ENCODE assay signal across 8 cellular contexts in the genomic region with DNA sequence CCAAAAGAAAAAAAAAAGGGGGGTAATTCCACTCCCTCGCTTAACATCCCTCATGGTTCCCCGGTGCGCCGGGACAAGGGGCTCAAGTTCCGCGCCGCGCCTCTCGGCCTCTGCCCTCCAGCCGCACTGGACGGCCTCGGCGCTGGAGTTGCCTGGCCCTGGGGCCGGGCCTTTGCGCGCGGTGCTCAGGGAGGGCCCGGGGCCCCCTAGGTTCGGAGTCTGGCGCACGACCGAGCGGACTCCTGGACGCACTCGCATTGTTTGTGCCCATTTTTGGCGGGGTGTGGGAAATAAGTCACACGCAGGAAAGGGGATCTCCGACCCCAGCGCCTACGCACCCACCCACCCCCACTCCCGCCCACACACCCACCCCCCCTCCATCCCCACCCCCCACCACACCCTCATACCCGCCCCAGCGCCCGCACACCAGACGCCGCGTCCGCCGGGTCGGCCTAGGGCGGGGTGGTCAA. TPM values are rescaled to one million over a fixed set of nuclear protein-coding genes. Genes with fewer than 3 reads are reported as not detected.
DNase-seq lines count a peak whose midpoint lies in the region; ATAC-seq and TF ChIP-seq lines count a peak whose summit lies in the region.

No MANE protein-coding gene starts in this region.

- POLR2A ChIA-PET in CD8-positive, alpha-beta T cell (lab: Charles Lee) = interaction anchor here (1.0 to 2.8 kb wide), 11 partner anchors 9 to 317 kb away, joined by 3 to 22 read pairs (median 6); partner anchors contain the start of genes GTF3C5, STKLD1, SURF1 and SURF2

- H3K36me3 ChIP-seq in CD8-positive, alpha-beta T cell (ENCODE audit: insufficient read depth, low read length) = peaks cover 43% of the 10 kb centered on the region
- peaks cover 60 to 67% of the 10 kb centered on the region in 2 donors for H3K36me3 ChIP-seq in mucosa of rectum (ENCODE audit: control insufficient read depth in 2 of 2, insufficient read depth in 2 of 2, low read length in 2 of 2)

- H3K9ac ChIP-seq in mucosa of rectum (ENCODE audit: low read depth in 1 of 2, low read length in 2 of 2) = peak overlapping the region; percentile 84 to 98

- no peaks in the 10 kb centered on the region for H3K27me3 Mint-ChIP-seq in CD8-positive, alpha-beta T cell (ENCODE audit: low read depth)
- no peaks in the 10 kb centered on the region for H3K27me3 Mint-ChIP-seq in effector memory CD8-positive, alpha-beta T cell

- H3K4me1 ChIP-seq in CD8-positive, alpha-beta T cell (ENCODE audit: insufficient read depth, low read length) = peaks cover 23% of the 10 kb centered on the region
- H3K4me1 ChIP-seq in mucosa of rectum (ENCODE audit: control insufficient read depth in 2 of 2, insufficient read depth in 2 of 2, low read length in 2 of 2) = peaks cover 18 to 20% of the 10 kb centered on the region in 2 donors

- H3K36me3 Mint-ChIP-seq in CD8-positive, alpha-beta T cell = peaks cover 76% of the 10 kb centered on the region
- peaks cover 71% of the 10 kb centered on the region for H3K36me3 Mint-ChIP-seq in effector memory CD8-positive, alpha-beta T cell (ENCODE audit: insufficient read depth)

- H3K9me3 ChIP-seq in CD8-positive, alpha-beta T cell (ENCODE audit: low read length) = no peaks in the 10 kb centered on the region
- no peaks in the 10 kb centered on the region for H3K9me3 ChIP-seq in mucosa of rectum (ENCODE audit: control insufficient read depth in 2 of 2, low read length in 2 of 2)

- intact Hi-C loops in CD8-positive, alpha-beta T cell (cut with DNase I, micrococcal nuclease) = loop anchor here (5.0 to 10.0 kb wide), 2 partner anchors 200 to 787 kb away; partner anchors contain the start of gene WDR5 (in 1 of the 2)

- H3K27me3 ChIP-seq in CD8-positive, alpha-beta T cell (ENCODE audit: insufficient read depth, low read length) = no peaks in the 10 kb centered on the region
- H3K27me3 ChIP-seq in mucosa of rectum (ENCODE audit: control insufficient read depth in 2 of 2, insufficient read depth in 2 of 2, low read length in 2 of 2) = no peaks in the 10 kb centered on the region

- peak overlapping the region; percentile 87 for H3K27ac ChIP-seq in CD8-positive, alpha-beta T cell (ENCODE audit: low read depth, low read length)
- H3K27ac ChIP-seq in mucosa of rectum (ENCODE audit: low read depth in 2 of 2, low read length in 2 of 2) = peak overlapping the region; percentile 86 to 88

- H3K4me3 Mint-ChIP-seq in CD8-positive, alpha-beta T cell = peak overlapping the region; percentile 100
- H3K4me3 Mint-ChIP-seq in effector memory CD8-positive, alpha-beta T cell = peak overlapping the region; percentile 92 to 99

- H3K4me1 Mint-ChIP-seq in CD8-positive, alpha-beta T cell (ENCODE audit: low read depth) = peaks cover 37% of the 10 kb centered on the region
- peaks cover 28 to 31% of the 10 kb centered on the region in 2 donors for H3K4me1 Mint-ChIP-seq in effector memory CD8-positive, alpha-beta T cell (ENCODE audit: low read depth in 2 of 2)

- H3K27ac Mint-ChIP-seq in CD8-positive, alpha-beta T cell = peak overlapping the region; percentile 98
- H3K27ac Mint-ChIP-seq in effector memory CD8-positive, alpha-beta T cell = peak overlapping the region; percentile 98 to 99

- H3K4me3 ChIP-seq in CD8-positive, alpha-beta T cell (ENCODE audit: low read depth, low read length) = peak overlapping the region; percentile 95
- H3K4me3 ChIP-seq in mucosa of rectum (ENCODE audit: low read length in 2 of 2) = peak overlapping the region; percentile 89 to 95

- TF ChIP-seq CTCF in CD8-positive, alpha-beta T cell (IDR thresholded peaks at IDR 0.05) = no peak

- H3K9me3 Mint-ChIP-seq in CD8-positive, alpha-beta T cell = no peaks in the 10 kb centered on the region
- H3K9me3 Mint-ChIP-seq in effector memory CD8-positive, alpha-beta T cell = no peaks in the 10 kb centered on the region

- CTCF ChIA-PET in CD8-positive, alpha-beta T cell (lab: Charles Lee) = interaction anchor here (0.8 to 5.6 kb wide), 2 partner anchors 8 to 24 kb away, joined by 4 to 25 read pairs; no protein-coding TSS in a partner anchor

- peak; percentile 43 for ATAC-seq in CD8-positive, alpha-beta T cell
- ATAC-seq in GM19324 (IDR thresholded peaks at IDR 0.05; ENCODE audit: low FRiP score, unreplicated experiment) = peak; percentile 12
- ATAC-seq in HG03354 (IDR thresholded peaks at IDR 0.05; ENCODE audit: poor library complexity, severe bottlenecking, unreplicated experiment) = peak; percentile 36
- peak; percentile 53 for ATAC-seq in effector memory CD8-positive, alpha-beta T cell (replicated peaks)

- peak in 5 of 7 experiments; percentile 26 to 63 (median 47) for DNase-seq in CD8-positive, alpha-beta T cell
- DNase-seq in T-helper 1 cell = peak in 4 of 5 donors; percentile 37 to 45 (median 40)
- DNase-seq in effector memory CD8-positive, alpha-beta T cell = peak; percentile 31 to 40 (median 32)
- DNase-seq in NCI-H2196 treated with DMSO at 0.1 percent for 48 hours (lab: John Stamatoyannopoulos, UW; ENCODE audit: unreplicated experiment) = no peak
- no peak for DNase-seq in ureter (ENCODE audit: low spot score)

RNA-seq across cellular contexts. Expression of gene MED22, which starts 0.4 kb away (rescaled TPM):
- 10 to 100 TPM; 17.8 to 21.2 TPM for total RNA-seq in CD8-positive, alpha-beta T cell
- 31.2 TPM for total RNA-seq in ureter

RNA-seq across cellular contexts. Expression of gene RPL7A, which starts 0.5 kb away (rescaled TPM):
- total RNA-seq in CD8-positive, alpha-beta T cell = 1,000 to 10,000 TPM; 2,612 to 2,623 TPM
- 2,501 TPM for total RNA-seq in ureter

RNA-seq across cellular contexts. Expression of gene SURF1, which starts 8.7 kb away (rescaled TPM):
- total RNA-seq in CD8-positive, alpha-beta T cell = 10 to 100 TPM; 34.3 to 36.8 TPM
- 42.2 TPM for total RNA-seq in ureter

RNA-seq across cellular contexts. Expression of gene SURF2, which starts 8.8 kb away (rescaled TPM):
- 10 to 100 TPM; 18.6 to 21.9 TPM for total RNA-seq in CD8-positive, alpha-beta T cell
- total RNA-seq in ureter = 26.0 TPM

RNA-seq across cellular contexts. Expression of gene SURF6, which starts 11.6 kb away (rescaled TPM):
- total RNA-seq in CD8-positive, alpha-beta T cell = 10 to 100 TPM; 17.0 to 17.8 TPM
- total RNA-seq in ureter = 19.6 TPM

Comparison
In these comparisons a context has a peak if more than half of its experiments do, and no peak if none do; other contexts are left out.
1. DNase-seq: peak in CD8-positive, alpha-beta T cell (5 of 7), T-helper 1 cell (4 of 5) and effector memory CD8-positive, alpha-beta T cell (3 of 3); none in NCI-H2196 treated with DMSO at 0.1 percent for 48 hours (single experiment) and ureter (single experiment).
2. Peak in every context shown above with its lines, with median percentiles within 50 percentile points of each other: ATAC-seq.